1 cellular context compared by ENCODE assay signal in the genomic region with DNA sequence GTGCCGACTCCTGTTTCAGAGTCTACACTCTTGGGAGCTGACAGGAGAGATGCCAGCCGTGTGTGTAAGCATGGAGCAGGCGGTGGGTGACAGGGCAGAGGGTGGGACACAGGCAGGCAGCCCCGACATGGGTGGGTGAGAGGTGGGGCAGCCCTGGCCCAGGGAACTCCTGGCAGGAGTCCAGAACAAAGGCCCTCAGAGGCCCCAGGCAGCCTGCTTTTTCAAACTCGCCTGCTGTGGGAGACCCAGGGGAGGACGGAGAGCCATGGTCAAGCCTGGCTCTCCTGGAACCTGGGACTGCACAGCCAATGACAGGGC.
TF ChIP-seq lines count a peak whose summit lies in the region.

No MANE protein-coding gene starts in this region.

TF ChIP-seq in SK-N-SH, 30 proteins besides CTCF, POLR2A, EP300 and RAD21:
- no peak for TF ChIP-seq YY1 (IDR thresholded peaks at IDR 0.05; ENCODE audit: low read depth)
- no peak for TF ChIP-seq ELF1 (IDR thresholded peaks at IDR 0.05)
- no peak for TF ChIP-seq TEAD4 (IDR thresholded peaks at IDR 0.05; ENCODE audit: borderline replicate concordance, insufficient read depth)
- no peak for TF ChIP-seq TCF12 (IDR thresholded peaks at IDR 0.05)
- no peak for TF ChIP-seq GABPA (IDR thresholded peaks at IDR 0.05; ENCODE audit: low read depth)
- TF ChIP-seq JUND (IDR thresholded peaks at IDR 0.05): no peak
- TF ChIP-seq, protein P1, sequence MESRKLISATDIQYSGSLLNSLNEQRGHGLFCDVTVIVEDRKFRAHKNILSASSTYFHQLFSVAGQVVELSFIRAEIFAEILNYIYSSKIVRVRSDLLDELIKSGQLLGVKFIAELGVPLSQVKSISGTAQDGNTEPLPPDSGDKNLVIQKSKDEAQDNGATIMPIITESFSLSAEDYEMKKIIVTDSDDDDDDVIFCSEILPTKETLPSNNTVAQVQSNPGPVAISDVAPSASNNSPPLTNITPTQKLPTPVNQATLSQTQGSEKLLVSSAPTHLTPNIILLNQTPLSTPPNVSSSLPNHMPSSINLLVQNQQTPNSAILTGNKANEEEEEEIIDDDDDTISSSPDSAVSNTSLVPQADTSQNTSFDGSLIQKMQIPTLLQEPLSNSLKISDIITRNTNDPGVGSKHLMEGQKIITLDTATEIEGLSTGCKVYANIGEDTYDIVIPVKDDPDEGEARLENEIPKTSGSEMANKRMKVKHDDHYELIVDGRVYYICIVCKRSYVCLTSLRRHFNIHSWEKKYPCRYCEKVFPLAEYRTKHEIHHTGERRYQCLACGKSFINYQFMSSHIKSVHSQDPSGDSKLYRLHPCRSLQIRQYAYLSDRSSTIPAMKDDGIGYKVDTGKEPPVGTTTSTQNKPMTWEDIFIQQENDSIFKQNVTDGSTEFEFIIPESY (IDR thresholded peaks at IDR 0.05; ENCODE audit: borderline replicate concordance, low read depth): no peak
- no peak for TF ChIP-seq GATA2 (CRISPR knock-in tag; IDR thresholded peaks at IDR 0.05)
- TF ChIP-seq CHD2 (IDR thresholded peaks at IDR 0.05; ENCODE audit: low read length, partially characterized antibody): no peak
